In the genomic region with DNA sequence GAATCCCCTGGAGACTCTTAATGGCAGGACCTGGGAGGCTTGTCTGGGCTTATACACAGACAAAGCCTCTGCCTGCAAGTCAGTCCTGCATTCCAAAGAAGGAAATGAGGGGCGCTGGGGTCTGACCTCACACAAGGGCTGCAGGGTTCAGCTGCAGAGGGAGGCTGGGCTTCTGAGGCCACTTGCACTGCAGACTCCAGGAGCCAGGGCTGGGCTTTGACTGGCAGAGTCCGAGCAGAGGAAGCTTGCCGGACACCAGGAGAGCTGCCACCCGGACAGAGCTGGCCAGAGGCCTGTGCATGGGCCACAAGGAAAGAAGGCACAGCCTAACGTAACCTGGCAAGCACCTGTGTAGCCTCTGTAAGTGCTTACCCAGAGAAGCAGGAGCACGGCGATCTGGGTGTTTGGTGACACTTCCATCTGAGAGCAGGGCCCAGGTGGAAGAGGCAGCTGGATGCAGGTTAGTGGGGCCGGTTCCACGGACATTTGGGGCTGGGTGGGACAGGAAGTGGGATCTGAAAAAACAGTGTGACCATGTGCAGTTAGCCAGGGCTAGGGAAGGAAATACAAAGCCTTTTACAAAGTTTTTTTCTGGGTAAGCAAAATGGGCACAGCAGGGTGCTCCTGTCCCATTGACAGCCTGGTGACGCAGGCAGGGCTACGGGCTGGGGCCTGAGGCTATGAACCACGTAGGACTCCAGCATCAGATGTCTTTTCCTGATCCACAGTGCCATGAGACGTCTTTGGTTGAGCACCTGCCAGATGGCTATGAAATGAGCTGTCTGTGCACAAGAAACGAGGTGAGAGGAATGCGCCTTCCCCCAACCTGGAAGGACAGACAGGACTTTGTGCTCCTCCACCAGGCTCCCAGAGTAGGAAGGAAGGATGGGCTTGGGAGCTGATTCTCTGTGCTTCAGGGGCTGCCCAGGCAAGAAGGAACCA, we compare ENCODE assay signal across 1 cellular context.
A peak's percentile ranks its signal among the peaks of the same experiment; 100 is the strongest.
TF ChIP-seq lines count a peak whose summit lies in the region.

No MANE protein-coding gene starts in this region.

TF ChIP-seq in HEK293, 187 proteins besides CTCF, POLR2A, EP300 and RAD21 (continued from another document):
- TF ChIP-seq ZNF549 (tag by site-specific recombination; IDR thresholded peaks at IDR 0.05): no peak
- TF ChIP-seq BCL11A (tag by site-specific recombination; IDR thresholded peaks at IDR 0.05; ENCODE audit: low read depth): no peak
- TF ChIP-seq, protein P1, sequence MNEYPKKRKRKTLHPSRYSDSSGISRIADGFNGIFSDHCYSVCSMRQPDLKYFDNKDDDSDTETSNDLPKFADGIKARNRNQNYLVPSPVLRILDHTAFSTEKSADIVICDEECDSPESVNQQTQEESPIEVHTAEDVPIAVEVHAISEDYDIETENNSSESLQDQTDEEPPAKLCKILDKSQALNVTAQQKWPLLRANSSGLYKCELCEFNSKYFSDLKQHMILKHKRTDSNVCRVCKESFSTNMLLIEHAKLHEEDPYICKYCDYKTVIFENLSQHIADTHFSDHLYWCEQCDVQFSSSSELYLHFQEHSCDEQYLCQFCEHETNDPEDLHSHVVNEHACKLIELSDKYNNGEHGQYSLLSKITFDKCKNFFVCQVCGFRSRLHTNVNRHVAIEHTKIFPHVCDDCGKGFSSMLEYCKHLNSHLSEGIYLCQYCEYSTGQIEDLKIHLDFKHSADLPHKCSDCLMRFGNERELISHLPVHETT (tag by site-specific recombination; IDR thresholded peaks at IDR 0.05): no peak
- TF ChIP-seq, protein P2, sequence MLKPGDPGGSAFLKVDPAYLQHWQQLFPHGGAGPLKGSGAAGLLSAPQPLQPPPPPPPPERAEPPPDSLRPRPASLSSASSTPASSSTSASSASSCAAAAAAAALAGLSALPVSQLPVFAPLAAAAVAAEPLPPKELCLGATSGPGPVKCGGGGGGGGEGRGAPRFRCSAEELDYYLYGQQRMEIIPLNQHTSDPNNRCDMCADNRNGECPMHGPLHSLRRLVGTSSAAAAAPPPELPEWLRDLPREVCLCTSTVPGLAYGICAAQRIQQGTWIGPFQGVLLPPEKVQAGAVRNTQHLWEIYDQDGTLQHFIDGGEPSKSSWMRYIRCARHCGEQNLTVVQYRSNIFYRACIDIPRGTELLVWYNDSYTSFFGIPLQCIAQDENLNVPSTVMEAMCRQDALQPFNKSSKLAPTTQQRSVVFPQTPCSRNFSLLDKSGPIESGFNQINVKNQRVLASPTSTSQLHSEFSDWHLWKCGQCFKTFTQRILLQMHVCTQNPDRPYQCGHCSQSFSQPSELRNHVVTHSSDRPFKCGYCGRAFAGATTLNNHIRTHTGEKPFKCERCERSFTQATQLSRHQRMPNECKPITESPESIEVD (tag by site-specific recombination; IDR thresholded peaks at IDR 0.05): no peak
- peak; percentile 86 for TF ChIP-seq ZNF629 (tag by site-specific recombination; IDR thresholded peaks at IDR 0.05)
- TF ChIP-seq, protein P3, sequence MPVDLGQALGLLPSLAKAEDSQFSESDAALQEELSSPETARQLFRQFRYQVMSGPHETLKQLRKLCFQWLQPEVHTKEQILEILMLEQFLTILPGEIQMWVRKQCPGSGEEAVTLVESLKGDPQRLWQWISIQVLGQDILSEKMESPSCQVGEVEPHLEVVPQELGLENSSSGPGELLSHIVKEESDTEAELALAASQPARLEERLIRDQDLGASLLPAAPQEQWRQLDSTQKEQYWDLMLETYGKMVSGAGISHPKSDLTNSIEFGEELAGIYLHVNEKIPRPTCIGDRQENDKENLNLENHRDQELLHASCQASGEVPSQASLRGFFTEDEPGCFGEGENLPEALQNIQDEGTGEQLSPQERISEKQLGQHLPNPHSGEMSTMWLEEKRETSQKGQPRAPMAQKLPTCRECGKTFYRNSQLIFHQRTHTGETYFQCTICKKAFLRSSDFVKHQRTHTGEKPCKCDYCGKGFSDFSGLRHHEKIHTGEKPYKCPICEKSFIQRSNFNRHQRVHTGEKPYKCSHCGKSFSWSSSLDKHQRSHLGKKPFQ (tag by site-specific recombination; IDR thresholded peaks at IDR 0.05): no peak
- no peak for TF ChIP-seq PRDM2 (tag by site-specific recombination; IDR thresholded peaks at IDR 0.05; ENCODE audit: borderline replicate concordance)
- TF ChIP-seq ZNF785 (tag by site-specific recombination; IDR thresholded peaks at IDR 0.05): no peak
- TF ChIP-seq KLF1 (tag by site-specific recombination; IDR thresholded peaks at IDR 0.05): no peak
- TF ChIP-seq ZNF555 (tag by site-specific recombination; conservative IDR thresholded peaks at IDR 0.05): no peak
- no peak for TF ChIP-seq ZNF670 (tag by site-specific recombination; IDR thresholded peaks at IDR 0.05; ENCODE audit: low read depth)
- no peak for TF ChIP-seq ZNF391 (tag by site-specific recombination; IDR thresholded peaks at IDR 0.05; ENCODE audit: borderline replicate concordance, low read depth)
- 0 out of 2 replicates have a peak, but pooled peaks have one; percentile 60 for TF ChIP-seq HOXC10 (CRISPR knock-in tag; IDR thresholded peaks at IDR 0.05)
- no peak for TF ChIP-seq ZNF473 (tag by site-specific recombination; IDR thresholded peaks at IDR 0.05)
- no peak for TF ChIP-seq SP2 (tag by site-specific recombination; IDR thresholded peaks at IDR 0.05)
- TF ChIP-seq, protein P4, sequence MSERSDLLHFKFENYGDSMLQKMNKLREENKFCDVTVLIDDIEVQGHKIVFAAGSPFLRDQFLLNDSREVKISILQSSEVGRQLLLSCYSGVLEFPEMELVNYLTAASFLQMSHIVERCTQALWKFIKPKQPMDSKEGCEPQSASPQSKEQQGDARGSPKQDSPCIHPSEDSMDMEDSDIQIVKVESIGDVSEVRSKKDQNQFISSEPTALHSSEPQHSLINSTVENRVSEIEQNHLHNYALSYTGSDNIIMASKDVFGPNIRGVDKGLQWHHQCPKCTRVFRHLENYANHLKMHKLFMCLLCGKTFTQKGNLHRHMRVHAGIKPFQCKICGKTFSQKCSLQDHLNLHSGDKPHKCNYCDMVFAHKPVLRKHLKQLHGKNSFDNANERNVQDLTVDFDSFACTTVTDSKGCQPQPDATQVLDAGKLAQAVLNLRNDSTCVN (tag by site-specific recombination; optimal IDR thresholded peaks at IDR 0.05): no peak
- TF ChIP-seq, protein P5, sequence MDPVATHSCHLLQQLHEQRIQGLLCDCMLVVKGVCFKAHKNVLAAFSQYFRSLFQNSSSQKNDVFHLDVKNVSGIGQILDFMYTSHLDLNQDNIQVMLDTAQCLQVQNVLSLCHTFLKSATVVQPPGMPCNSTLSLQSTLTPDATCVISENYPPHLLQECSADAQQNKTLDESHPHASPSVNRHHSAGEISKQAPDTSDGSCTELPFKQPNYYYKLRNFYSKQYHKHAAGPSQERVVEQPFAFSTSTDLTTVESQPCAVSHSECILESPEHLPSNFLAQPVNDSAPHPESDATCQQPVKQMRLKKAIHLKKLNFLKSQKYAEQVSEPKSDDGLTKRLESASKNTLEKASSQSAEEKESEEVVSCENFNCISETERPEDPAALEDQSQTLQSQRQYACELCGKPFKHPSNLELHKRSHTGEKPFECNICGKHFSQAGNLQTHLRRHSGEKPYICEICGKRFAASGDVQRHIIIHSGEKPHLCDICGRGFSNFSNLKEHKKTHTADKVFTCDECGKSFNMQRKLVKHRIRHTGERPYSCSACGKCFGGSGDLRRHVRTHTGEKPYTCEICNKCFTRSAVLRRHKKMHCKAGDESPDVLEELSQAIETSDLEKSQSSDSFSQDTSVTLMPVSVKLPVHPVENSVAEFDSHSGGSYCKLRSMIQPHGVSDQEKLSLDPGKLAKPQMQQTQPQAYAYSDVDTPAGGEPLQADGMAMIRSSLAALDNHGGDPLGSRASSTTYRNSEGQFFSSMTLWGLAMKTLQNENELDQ (tag by site-specific recombination; IDR thresholded peaks at IDR 0.05; ENCODE audit: low read depth): no peak
- TF ChIP-seq ZBTB20 (tag by site-specific recombination; IDR thresholded peaks at IDR 0.05): 0 out of 2 replicates have a peak, but pooled peaks have one; percentile 8
- no peak for TF ChIP-seq ZFP41 (tag by site-specific recombination; IDR thresholded peaks at IDR 0.05; ENCODE audit: borderline replicate concordance)
- no peak for TF ChIP-seq ZNF10 (tag by site-specific recombination; IDR thresholded peaks at IDR 0.05)
- no peak for TF ChIP-seq GLI2 (tag by site-specific recombination; IDR thresholded peaks at IDR 0.05; ENCODE audit: borderline replicate concordance, low read depth)
- no peak for TF ChIP-seq ZNF138 (tag by site-specific recombination; IDR thresholded peaks at IDR 0.05; ENCODE audit: borderline replicate concordance)
- TF ChIP-seq, protein P6, sequence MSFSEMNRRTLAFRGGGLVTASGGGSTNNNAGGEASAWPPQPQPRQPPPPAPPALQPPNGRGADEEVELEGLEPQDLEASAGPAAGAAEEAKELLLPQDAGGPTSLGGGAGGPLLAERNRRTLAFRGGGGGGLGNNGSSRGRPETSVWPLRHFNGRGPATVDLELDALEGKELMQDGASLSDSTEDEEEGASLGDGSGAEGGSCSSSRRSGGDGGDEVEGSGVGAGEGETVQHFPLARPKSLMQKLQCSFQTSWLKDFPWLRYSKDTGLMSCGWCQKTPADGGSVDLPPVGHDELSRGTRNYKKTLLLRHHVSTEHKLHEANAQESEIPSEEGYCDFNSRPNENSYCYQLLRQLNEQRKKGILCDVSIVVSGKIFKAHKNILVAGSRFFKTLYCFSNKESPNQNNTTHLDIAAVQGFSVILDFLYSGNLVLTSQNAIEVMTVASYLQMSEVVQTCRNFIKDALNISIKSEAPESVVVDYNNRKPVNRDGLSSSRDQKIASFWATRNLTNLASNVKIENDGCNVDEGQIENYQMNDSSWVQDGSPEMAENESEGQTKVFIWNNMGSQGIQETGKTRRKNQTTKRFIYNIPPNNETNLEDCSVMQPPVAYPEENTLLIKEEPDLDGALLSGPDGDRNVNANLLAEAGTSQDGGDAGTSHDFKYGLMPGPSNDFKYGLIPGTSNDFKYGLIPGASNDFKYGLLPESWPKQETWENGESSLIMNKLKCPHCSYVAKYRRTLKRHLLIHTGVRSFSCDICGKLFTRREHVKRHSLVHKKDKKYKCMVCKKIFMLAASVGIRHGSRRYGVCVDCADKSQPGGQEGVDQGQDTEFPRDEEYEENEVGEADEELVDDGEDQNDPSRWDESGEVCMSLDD (tag by site-specific recombination; IDR thresholded peaks at IDR 0.05): no peak
- no peak; the same call in 1 of the 2 replicates for TF ChIP-seq IKZF3 (tag by site-specific recombination; IDR thresholded peaks at IDR 0.05)
